Comparison of ENCODE assay signal across 1 cellular context in the genomic region with DNA sequence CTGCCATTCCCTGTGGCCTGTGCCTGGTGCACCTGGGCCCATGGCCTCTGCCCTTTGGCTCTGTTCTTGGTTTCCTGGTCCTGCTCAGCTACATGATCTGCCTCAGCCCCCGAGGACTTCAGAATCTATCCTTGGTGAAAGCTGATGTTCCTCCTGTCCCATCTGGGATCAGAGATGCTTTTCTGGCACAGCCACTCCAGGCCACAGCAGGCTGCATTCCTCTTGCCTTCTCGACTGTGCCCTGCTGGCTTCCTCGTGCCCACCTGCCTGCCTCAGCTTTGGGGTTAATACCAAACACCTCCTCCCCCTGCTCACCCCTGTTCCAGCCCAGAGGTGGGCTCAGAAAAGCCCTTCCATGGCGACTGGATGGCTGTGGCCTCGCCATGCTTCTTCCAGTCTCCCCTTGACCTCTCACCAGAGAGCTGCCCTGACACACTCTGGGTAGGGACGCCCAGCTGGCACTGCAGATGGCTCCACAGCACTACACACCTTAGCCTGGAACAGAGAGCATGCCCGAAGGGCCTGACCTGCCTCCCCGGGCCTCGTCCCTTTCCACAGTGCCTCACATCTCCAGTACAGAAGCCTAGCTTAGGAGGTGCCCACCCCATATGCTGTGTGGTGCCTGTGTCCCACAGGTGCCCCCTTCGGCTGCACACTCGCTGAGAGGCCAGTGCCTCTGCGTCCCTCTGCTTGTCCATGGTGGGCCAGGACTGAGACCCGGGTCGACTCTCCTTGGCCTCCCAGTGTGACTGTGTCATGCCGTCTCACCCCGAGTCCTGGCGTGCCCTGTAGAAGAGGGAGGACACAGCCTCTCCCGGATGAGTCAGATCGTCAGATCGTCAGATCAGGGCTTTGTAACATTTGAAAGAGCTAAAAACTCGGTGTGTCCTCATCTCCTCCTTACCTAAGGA.
TF ChIP-seq lines count a peak whose summit lies in the region.

No MANE protein-coding gene starts in this region.

TF ChIP-seq in GM23338, 12 proteins besides CTCF, POLR2A, EP300 and RAD21 (continued from another document):
- TF ChIP-seq, protein P1, sequence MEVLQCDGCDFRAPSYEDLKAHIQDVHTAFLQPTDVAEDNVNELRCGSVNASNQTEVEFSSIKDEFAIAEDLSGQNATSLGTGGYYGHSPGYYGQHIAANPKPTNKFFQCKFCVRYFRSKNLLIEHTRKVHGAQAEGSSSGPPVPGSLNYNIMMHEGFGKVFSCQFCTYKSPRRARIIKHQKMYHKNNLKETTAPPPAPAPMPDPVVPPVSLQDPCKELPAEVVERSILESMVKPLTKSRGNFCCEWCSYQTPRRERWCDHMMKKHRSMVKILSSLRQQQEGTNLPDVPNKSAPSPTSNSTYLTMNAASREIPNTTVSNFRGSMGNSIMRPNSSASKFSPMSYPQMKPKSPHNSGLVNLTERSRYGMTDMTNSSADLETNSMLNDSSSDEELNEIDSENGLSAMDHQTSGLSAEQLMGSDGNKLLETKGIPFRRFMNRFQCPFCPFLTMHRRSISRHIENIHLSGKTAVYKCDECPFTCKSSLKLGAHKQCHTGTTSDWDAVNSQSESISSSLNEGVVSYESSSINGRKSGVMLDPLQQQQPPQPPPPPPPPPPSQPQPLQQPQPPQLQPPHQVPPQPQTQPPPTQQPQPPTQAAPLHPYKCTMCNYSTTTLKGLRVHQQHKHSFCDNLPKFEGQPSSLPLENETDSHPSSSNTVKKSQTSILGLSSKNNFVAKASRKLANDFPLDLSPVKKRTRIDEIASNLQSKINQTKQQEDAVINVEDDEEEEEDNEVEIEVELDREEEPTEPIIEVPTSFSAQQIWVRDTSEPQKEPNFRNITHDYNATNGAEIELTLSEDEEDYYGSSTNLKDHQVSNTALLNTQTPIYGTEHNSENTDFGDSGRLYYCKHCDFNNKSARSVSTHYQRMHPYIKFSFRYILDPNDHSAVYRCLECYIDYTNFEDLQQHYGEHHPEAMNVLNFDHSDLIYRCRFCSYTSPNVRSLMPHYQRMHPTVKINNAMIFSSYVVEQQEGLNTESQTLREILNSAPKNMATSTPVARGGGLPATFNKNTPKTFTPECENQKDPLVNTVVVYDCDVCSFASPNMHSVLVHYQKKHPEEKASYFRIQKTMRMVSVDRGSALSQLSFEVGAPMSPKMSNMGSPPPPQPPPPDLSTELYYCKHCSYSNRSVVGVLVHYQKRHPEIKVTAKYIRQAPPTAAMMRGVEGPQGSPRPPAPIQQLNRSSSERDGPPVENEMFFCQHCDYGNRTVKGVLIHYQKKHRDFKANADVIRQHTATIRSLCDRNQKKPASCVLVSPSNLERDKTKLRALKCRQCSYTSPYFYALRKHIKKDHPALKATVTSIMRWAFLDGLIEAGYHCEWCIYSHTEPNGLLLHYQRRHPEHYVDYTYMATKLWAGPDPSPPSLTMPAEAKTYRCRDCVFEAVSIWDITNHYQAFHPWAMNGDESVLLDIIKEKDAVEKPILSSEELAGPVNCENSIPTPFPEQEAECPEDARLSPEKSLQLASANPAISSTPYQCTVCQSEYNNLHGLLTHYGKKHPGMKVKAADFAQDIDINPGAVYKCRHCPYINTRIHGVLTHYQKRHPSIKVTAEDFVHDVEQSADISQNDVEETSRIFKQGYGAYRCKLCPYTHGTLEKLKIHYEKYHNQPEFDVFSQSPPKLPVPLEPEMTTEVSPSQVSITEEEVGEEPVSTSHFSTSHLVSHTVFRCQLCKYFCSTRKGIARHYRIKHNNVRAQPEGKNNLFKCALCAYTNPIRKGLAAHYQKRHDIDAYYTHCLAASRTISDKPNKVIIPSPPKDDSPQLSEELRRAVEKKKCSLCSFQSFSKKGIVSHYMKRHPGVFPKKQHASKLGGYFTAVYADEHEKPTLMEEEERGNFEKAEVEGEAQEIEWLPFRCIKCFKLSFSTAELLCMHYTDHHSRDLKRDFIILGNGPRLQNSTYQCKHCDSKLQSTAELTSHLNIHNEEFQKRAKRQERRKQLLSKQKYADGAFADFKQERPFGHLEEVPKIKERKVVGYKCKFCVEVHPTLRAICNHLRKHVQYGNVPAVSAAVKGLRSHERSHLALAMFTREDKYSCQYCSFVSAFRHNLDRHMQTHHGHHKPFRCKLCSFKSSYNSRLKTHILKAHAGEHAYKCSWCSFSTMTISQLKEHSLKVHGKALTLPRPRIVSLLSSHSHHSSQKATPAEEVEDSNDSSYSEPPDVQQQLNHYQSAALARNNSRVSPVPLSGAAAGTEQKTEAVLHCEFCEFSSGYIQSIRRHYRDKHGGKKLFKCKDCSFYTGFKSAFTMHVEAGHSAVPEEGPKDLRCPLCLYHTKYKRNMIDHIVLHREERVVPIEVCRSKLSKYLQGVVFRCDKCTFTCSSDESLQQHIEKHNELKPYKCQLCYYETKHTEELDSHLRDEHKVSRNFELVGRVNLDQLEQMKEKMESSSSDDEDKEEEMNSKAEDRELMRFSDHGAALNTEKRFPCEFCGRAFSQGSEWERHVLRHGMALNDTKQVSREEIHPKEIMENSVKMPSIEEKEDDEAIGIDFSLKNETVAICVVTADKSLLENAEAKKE (CRISPR knock-in tag; IDR thresholded peaks at IDR 0.05) = no peak
- 0 out of 2 replicates have a peak, but pooled peaks have one; percentile 21 for TF ChIP-seq POLR2AphosphoS5 (IDR thresholded peaks at IDR 0.05; ENCODE audit: low read depth)
- TF ChIP-seq, protein P2, sequence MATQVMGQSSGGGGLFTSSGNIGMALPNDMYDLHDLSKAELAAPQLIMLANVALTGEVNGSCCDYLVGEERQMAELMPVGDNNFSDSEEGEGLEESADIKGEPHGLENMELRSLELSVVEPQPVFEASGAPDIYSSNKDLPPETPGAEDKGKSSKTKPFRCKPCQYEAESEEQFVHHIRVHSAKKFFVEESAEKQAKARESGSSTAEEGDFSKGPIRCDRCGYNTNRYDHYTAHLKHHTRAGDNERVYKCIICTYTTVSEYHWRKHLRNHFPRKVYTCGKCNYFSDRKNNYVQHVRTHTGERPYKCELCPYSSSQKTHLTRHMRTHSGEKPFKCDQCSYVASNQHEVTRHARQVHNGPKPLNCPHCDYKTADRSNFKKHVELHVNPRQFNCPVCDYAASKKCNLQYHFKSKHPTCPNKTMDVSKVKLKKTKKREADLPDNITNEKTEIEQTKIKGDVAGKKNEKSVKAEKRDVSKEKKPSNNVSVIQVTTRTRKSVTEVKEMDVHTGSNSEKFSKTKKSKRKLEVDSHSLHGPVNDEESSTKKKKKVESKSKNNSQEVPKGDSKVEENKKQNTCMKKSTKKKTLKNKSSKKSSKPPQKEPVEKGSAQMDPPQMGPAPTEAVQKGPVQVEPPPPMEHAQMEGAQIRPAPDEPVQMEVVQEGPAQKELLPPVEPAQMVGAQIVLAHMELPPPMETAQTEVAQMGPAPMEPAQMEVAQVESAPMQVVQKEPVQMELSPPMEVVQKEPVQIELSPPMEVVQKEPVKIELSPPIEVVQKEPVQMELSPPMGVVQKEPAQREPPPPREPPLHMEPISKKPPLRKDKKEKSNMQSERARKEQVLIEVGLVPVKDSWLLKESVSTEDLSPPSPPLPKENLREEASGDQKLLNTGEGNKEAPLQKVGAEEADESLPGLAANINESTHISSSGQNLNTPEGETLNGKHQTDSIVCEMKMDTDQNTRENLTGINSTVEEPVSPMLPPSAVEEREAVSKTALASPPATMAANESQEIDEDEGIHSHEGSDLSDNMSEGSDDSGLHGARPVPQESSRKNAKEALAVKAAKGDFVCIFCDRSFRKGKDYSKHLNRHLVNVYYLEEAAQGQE (IDR thresholded peaks at IDR 0.05; ENCODE audit: unreplicated experiment) = no peak
TF ChIP-seq in GM23338: peak in this region for 1.
